19 cellular contexts compared by ENCODE assay signal in the genomic region with DNA sequence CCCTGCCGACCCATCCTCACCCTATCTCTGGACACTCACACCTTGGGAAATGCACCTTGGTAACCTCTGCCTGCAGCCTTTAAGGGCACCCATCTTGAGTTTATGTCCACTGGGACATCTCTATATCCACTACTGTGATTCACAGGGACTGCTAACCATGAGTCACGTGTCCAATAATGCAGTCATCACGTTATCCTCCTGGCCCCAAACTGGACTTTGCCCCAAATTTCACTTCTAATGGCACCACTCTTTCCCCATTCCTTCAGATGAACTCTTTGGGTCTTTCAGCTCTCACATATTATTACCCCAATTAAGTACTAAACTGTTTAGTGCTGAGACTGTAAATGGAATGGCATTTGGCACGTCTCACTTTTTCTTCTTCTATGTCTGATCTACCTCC.
DNase-seq lines count a peak whose midpoint lies in the region; ATAC-seq, FAIRE-seq and TF ChIP-seq lines count a peak whose summit lies in the region.
"Had no signal": no experiment of that assay in that cellular context is flagged by ENCODE, and none has a peak within 500 bp of the region (broad histone marks: within the 10 kb centered on the region; RNA-seq: fewer than 3 reads in every experiment).

No MANE protein-coding gene starts in this region.

- H3K9me2 ChIP-seq in GM23248 (ENCODE audit: insufficient read depth) (no peaks in the 10 kb centered on the region), SK-N-SH (no peaks in the 10 kb centered on the region)

- H3K79me2 ChIP-seq in GM23248 (ENCODE audit: insufficient read depth): no peaks in the 10 kb centered on the region
- no peaks in the 10 kb centered on the region for H3K79me2 ChIP-seq in smooth muscle cell (ENCODE audit: low read depth)
- H3K79me2 ChIP-seq in SK-N-SH (ENCODE audit: insufficient read depth): no peaks in the 10 kb centered on the region

- H3K9me3 ChIP-seq in GM23248 (ENCODE audit: low read depth) (no peaks in the 10 kb centered on the region), small intestine (ENCODE audit: control insufficient read depth, low read depth) (no peaks in the 10 kb centered on the region), smooth muscle cell (replicated peaks; ENCODE audit: low read depth) (no peaks in the 10 kb centered on the region), SK-N-SH (no peaks in the 10 kb centered on the region)
- H3K9me3 ChIP-seq: A549, Caco-2, HAP-1 had no signal

- TF ChIP-seq CTCF in smooth muscle cell (IDR thresholded peaks at IDR 0.05; ENCODE audit: borderline replicate concordance, insufficient read depth, poor library complexity, severe bottlenecking): no peak
- TF ChIP-seq CTCF in SK-N-SH (IDR thresholded peaks at IDR 0.05): no peak

- no peak overlapping the region for H3K9ac ChIP-seq in GM23248
- H3K9ac ChIP-seq in smooth muscle cell (ENCODE audit: low read depth): no peak overlapping the region
- H3K9ac ChIP-seq in SK-N-SH: no peak overlapping the region

- H3K4me1 ChIP-seq in GM23248 (ENCODE audit: insufficient read depth) (no peaks in the 10 kb centered on the region), small intestine (ENCODE audit: control insufficient read depth in 2 of 2, insufficient read depth in 1 of 2, low read depth in 1 of 2, low read length in 1 of 2) (peaks cover 0 to 12% of the 10 kb centered on the region in 2 donors), smooth muscle cell (ENCODE audit: low read depth) (peaks cover 4% of the 10 kb centered on the region), SK-N-SH (ENCODE audit: control insufficient read depth in 1 of 2, insufficient read depth in 2 of 2, low read depth in 1 of 2, low read length in 1 of 2) (peaks cover 0 to 16% of the 10 kb centered on the region in 2 experiments; a peak in 1 of 4 replicates)
- H3K4me1 ChIP-seq: A549, Caco-2, HAP-1 had no signal

- H2AFZ ChIP-seq in GM23248: no peak overlapping the region
- H2AFZ ChIP-seq in smooth muscle cell (ENCODE audit: low read depth): no peak overlapping the region
- H2AFZ ChIP-seq in SK-N-SH (ENCODE audit: low read depth): no peak overlapping the region

- H3K27me3 ChIP-seq in GM23248 (replicated peaks; ENCODE audit: insufficient read depth) (peaks cover 11% of the 10 kb centered on the region), small intestine (ENCODE audit: control insufficient read depth in 2 of 2, insufficient read depth in 2 of 2, low read length in 2 of 2) (no peaks in the 10 kb centered on the region), smooth muscle cell (ENCODE audit: low read depth) (peaks cover 8% of the 10 kb centered on the region), SK-N-SH (ENCODE audit: insufficient read depth) (0 out of 2 replicates have a peak, but pooled peaks cover 5% of the 10 kb centered on the region)

- FAIRE-seq in small intestine (lab: Jason Lieb, UNC): no peak
- FAIRE-seq: A549, D721Med, G401.6, GM12891 had no signal

- ATAC-seq in GM19455 (IDR thresholded peaks at IDR 0.05; ENCODE audit: unreplicated experiment): no peak
- ATAC-seq: A549 had no signal

- no peak for TF ChIP-seq EP300 in SK-N-SH (IDR thresholded peaks at IDR 0.05; ENCODE audit: borderline replicate concordance in 1 of 2, low read depth in 1 of 2, low read length in 1 of 2)

- H3K4me2 ChIP-seq in GM23248 (ENCODE audit: unreplicated experiment) (no peak overlapping the region), smooth muscle cell (no peak overlapping the region), SK-N-SH (no peak overlapping the region)
- H3K4me2 ChIP-seq: A549 had no signal

- H3K4me3 ChIP-seq in GM23248 (no peak overlapping the region), small intestine (ENCODE audit: low read depth in 1 of 2, low read length in 2 of 2) (no peak overlapping the region), smooth muscle cell (no peak overlapping the region), SK-N-SH (ENCODE audit: low read depth in 2 of 2, low read length in 1 of 2) (no peak overlapping the region)
- H3K4me3 ChIP-seq: A549, HAP-1 had no signal

- H3K36me3 ChIP-seq in GM23248 (ENCODE audit: low read depth) (no peaks in the 10 kb centered on the region), small intestine (ENCODE audit: control insufficient read depth in 2 of 2, insufficient read depth in 2 of 2, low read length in 2 of 2) (no peaks in the 10 kb centered on the region), smooth muscle cell (ENCODE audit: low read depth) (no peaks in the 10 kb centered on the region), SK-N-SH (replicated peaks in 1 of 2; ENCODE audit: control insufficient read depth in 1 of 2, insufficient read depth in 2 of 2, low read length in 1 of 2) (no peaks in the 10 kb centered on the region)
- H3K36me3 ChIP-seq: HAP-1 had no signal

- in situ Hi-C loops in GM23248 (cut with MboI): no loop called here

- POLR2A ChIA-PET in SK-N-SH (lab: Yijun Ruan, JAX): no interaction called here

- DNase-seq in GM23248 (peak; percentile 38), RKO (ENCODE audit: low spot score) (peak; percentile 19), kidney tubule cell (ENCODE audit: low spot score) (peak; percentile 28), small intestine (peak; percentile 96), smooth muscle cell (lab: John Stamatoyannopoulos, UW; ENCODE audit: unreplicated experiment) (no peak), SK-N-SH (no peak)
- no peak for DNase-seq in activated CD4-positive, CD25-positive, alpha-beta regulatory T cell (lab: John Stamatoyannopoulos, UW)
- DNase-seq: AML-193; Caco-2; CD4-positive, alpha-beta T cell had no signal

- H4K20me1 ChIP-seq in GM23248 (ENCODE audit: insufficient read depth) (no peaks in the 10 kb centered on the region), smooth muscle cell (ENCODE audit: low read depth) (no peaks in the 10 kb centered on the region), SK-N-SH (ENCODE audit: insufficient read depth) (no peaks in the 10 kb centered on the region)

- H3K27ac ChIP-seq in GM23248 (no peak overlapping the region), small intestine (ENCODE audit: low read depth in 1 of 2, low read length in 1 of 2) (no peak overlapping the region), smooth muscle cell (ENCODE audit: low read depth) (no peak overlapping the region), SK-N-SH (ENCODE audit: low read depth in 2 of 2, low read length in 1 of 2) (no peak overlapping the region)
- H3K27ac ChIP-seq: 22Rv1, A549, C4-2B, HL-60 had no signal

- WGBS in GM23248 (ENCODE audit: low coverage in 1 of 2, low lambda C conversion rate in 2 of 2, missing lambda C conversion rate in 2 of 2), 2 experiments: 55 to 57% methylated on average over 4 of the region's 4 CpGs
- WGBS in small intestine, 3 donors: 22 to 68% (median 41%) methylated on average over 4 of the region's 4 CpGs
- 78% methylated on average over 4 of the region's 4 CpGs for WGBS in smooth muscle cell (ENCODE audit: low lambda C conversion rate)
- WGBS in SK-N-SH (ENCODE audit: low lambda C conversion rate): 56% methylated on average over 4 of the region's 4 CpGs

- H3F3A ChIP-seq in GM23248 (ENCODE audit: insufficient read depth): no peaks in the 10 kb centered on the region
- H3F3A ChIP-seq in smooth muscle cell (ENCODE audit: low read depth): no peaks in the 10 kb centered on the region
- no peaks in the 10 kb centered on the region for H3F3A ChIP-seq in SK-N-SH (replicated peaks; ENCODE audit: insufficient read depth)

- CTCF ChIA-PET in SK-N-SH (lab: Yijun Ruan, JAX): no interaction called here

- no peak for TF ChIP-seq RAD21 in SK-N-SH (IDR thresholded peaks at IDR 0.05; ENCODE audit: low read length)

TF ChIP-seq in SK-N-SH, 30 proteins besides CTCF, POLR2A, EP300 and RAD21:
- no peak for TF ChIP-seq CHD2 (IDR thresholded peaks at IDR 0.05; ENCODE audit: low read length, partially characterized antibody)
- TF ChIP-seq FOSL2 (IDR thresholded peaks at IDR 0.05; ENCODE audit: borderline replicate concordance, low read depth): no peak
- no peak for TF ChIP-seq GATA2 (CRISPR knock-in tag; IDR thresholded peaks at IDR 0.05)
- TF ChIP-seq GABPA (IDR thresholded peaks at IDR 0.05; ENCODE audit: low read depth): no peak
- no peak for TF ChIP-seq SIN3A (IDR thresholded peaks at IDR 0.05; ENCODE audit: borderline replicate concordance, low read depth, low read length)
- no peak for TF ChIP-seq RXRA (IDR thresholded peaks at IDR 0.05; ENCODE audit: borderline replicate concordance, low read depth)
- TF ChIP-seq NRF1 (IDR thresholded peaks at IDR 0.05; ENCODE audit: low read depth, low read length): no peak
- TF ChIP-seq POLR2AphosphoS5 (IDR thresholded peaks at IDR 0.05; ENCODE audit: low read depth, low read length): no peak
- TF ChIP-seq RFX5 (IDR thresholded peaks at IDR 0.05; ENCODE audit: low read length): no peak
- TF ChIP-seq NFIC (IDR thresholded peaks at IDR 0.05; ENCODE audit: borderline replicate concordance): no peak
- TF ChIP-seq MEF2A (IDR thresholded peaks at IDR 0.05; ENCODE audit: borderline replicate concordance, low read depth): no peak

Comparison
In these comparisons a context has a peak if more than half of its experiments do, and no peak if none do; other contexts are left out.
1. DNase-seq: peak in GM23248 (single experiment), RKO (single experiment), kidney tubule cell (single experiment) and small intestine (single experiment); none in activated CD4-positive, CD25-positive, alpha-beta regulatory T cell (0 of 4), smooth muscle cell (single experiment) and SK-N-SH (single experiment).